In the genomic region with DNA sequence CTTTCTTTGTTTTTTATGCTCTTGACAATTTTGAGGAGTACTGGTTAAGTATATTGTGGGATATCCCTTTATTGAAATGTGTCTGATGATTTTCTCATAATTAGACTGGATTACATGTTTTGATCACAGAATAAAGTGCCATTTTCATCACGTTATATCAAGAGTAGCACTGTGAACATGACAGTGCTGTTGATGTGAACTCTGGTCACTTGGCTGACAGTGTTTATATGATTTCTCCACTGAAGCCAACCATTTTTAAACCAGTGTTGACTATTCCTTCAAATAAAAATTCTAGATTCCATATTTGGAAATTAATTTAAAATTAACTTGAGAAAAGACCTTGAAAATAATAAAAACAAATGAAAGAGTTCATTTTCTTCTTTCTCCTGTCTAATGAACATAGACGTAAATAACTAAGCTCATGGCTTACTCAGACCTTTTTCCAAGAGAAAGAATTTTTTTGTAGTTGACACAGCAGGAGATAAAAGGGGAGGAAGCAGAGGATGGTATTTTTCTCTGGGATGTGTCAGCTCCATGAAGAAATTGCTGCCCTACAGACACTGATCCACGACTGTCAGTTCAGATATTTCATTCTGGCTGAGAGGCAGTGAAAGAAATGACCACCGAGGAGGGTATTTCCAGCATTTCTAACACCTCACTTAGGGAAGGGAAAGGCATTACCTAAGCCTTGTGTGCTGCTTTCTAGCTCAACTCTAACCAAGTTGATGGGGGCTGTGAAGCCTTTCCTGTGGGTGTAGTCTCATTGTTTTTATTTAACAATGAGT, we compare ENCODE assay signal across 15 cellular contexts.
DNase-seq lines count a peak whose midpoint lies in the region; ATAC-seq and TF ChIP-seq lines count a peak whose summit lies in the region.
"Had no signal": no experiment of that assay in that cellular context is flagged by ENCODE, and none has a peak within 500 bp of the region (broad histone marks: within the 10 kb centered on the region; RNA-seq: fewer than 3 reads in every experiment).

No MANE protein-coding gene starts in this region.

- H4K20me1 ChIP-seq in osteoblast (ENCODE audit: insufficient read depth, low read length): no peaks in the 10 kb centered on the region

- ATAC-seq in GM18868 (IDR thresholded peaks at IDR 0.05; ENCODE audit: unreplicated experiment) (peak; percentile 52), SK-N-SH treated with all-trans-retinoic acid at 6 μM for 48 hours (peak; percentile 60; the same call in 2 of the 3 replicates), psoas muscle (no peak), HG02678 (IDR thresholded peaks at IDR 0.05; ENCODE audit: unreplicated experiment) (no peak), HG02970 (IDR thresholded peaks at IDR 0.05; ENCODE audit: low FRiP score, unreplicated experiment) (no peak)
- ATAC-seq: naive thymus-derived CD8-positive, alpha-beta T cell; stimulated activated naive CD8-positive, alpha-beta T cell treated with anti-CD3 and anti-CD28 coated beads, Interleukin-15, amount 100 ng/mL, for 72 hours had no signal

- no peaks in the 10 kb centered on the region for H3K9me3 ChIP-seq in osteoblast (ENCODE audit: low read depth, low read length)
- H3K9me3 ChIP-seq in psoas muscle: no peaks in the 10 kb centered on the region
- H3K9me3 ChIP-seq: adrenal gland had no signal

- H3K27me3 ChIP-seq in osteoblast (ENCODE audit: insufficient read depth, low read length) (no peaks in the 10 kb centered on the region), psoas muscle (ENCODE audit: insufficient read depth in 3 of 3, low read length in 2 of 3) (no peaks in the 10 kb centered on the region)
- H3K27me3 ChIP-seq: adrenal gland had no signal

- DNase-seq in glomerular visceral epithelial cell (ENCODE audit: extremely low spot score) (peak; percentile 49), osteoblast (ENCODE audit: insufficient read length, low spot score, missing footprints) (no peak), psoas muscle (no peak), SHP77 treated with DMSO at 0.1 percent for 48 hours (lab: John Stamatoyannopoulos, UW) (no peak)
- DNase-seq: activated T-cell treated with anti-CD3 and anti-CD28 coated beads, Interleukin-2, amount 50 U/mL, for 1 hour; adrenal gland; H7; naive thymus-derived CD8-positive, alpha-beta T cell; NCI-H1048; stimulated activated naive CD8-positive, alpha-beta T cell treated with anti-CD3 and anti-CD28 coated beads, Interleukin-15, amount 100 ng/mL, for 72 hours had no signal

- H3K4me1 ChIP-seq in osteoblast (ENCODE audit: insufficient read depth, low read length) (peaks cover 3% of the 10 kb centered on the region), psoas muscle (peaks cover 4% of the 10 kb centered on the region)
- H3K4me1 ChIP-seq: adrenal gland had no signal

- 72 to 80% (median 78%) methylated on average over 4 of the region's 4 CpGs for WGBS in psoas muscle, 3 donors

- peak overlapping the region; percentile 62 for H3K4me2 ChIP-seq in osteoblast (ENCODE audit: insufficient read depth, low read length)

- intact Hi-C loops in psoas muscle (cut with DNase I): no loop called here

- TF ChIP-seq CTCF in osteoblast (IDR thresholded peaks at IDR 0.05; ENCODE audit: extremely low read depth, low read depth, low read length) (no peak), psoas muscle (IDR thresholded peaks at IDR 0.05) (no peak)

- H3K36me3 ChIP-seq in osteoblast (ENCODE audit: insufficient read depth, low read length) (no peaks in the 10 kb centered on the region), psoas muscle (ENCODE audit: insufficient read depth in 1 of 2, low read depth in 1 of 2) (no peaks in the 10 kb centered on the region)
- H3K36me3 ChIP-seq: adrenal gland had no signal

- H3K4me3 ChIP-seq in osteoblast (ENCODE audit: insufficient read depth, low read length) (no peak overlapping the region), psoas muscle (no peak overlapping the region)
- H3K4me3 ChIP-seq: adrenal gland had no signal

- H3K27ac ChIP-seq in osteoblast (ENCODE audit: low read depth, low read length) (no peak overlapping the region), psoas muscle (no peak overlapping the region)
- H3K27ac ChIP-seq: adrenal gland, C4-2B had no signal

- H3K79me2 ChIP-seq in osteoblast (ENCODE audit: insufficient read depth, low read length): no peaks in the 10 kb centered on the region

- H2AFZ ChIP-seq in osteoblast (ENCODE audit: low read length): peak overlapping the region; percentile 76

TF ChIP-seq in SK-N-SH treated with all-trans-retinoic acid at 6 μM for 48 hours, 23 proteins besides CTCF, POLR2A, EP300 and RAD21:
- TF ChIP-seq ZNF70 (CRISPR knock-in tag; IDR thresholded peaks at IDR 0.05) (no peak), ESRRG (CRISPR knock-in tag; IDR thresholded peaks at IDR 0.05) (no peak), PPARA (CRISPR knock-in tag; IDR thresholded peaks at IDR 0.05; ENCODE audit: borderline replicate concordance) (no peak), ARNTL (CRISPR knock-in tag; IDR thresholded peaks at IDR 0.05; ENCODE audit: borderline replicate concordance, low read depth) (no peak), CSDC2 (CRISPR knock-in tag; IDR thresholded peaks at IDR 0.05) (no peak), RARB (CRISPR knock-in tag; IDR thresholded peaks at IDR 0.05) (no peak), OSR1 (CRISPR knock-in tag; IDR thresholded peaks at IDR 0.05) (no peak)
- TF ChIP-seq, protein P1, sequence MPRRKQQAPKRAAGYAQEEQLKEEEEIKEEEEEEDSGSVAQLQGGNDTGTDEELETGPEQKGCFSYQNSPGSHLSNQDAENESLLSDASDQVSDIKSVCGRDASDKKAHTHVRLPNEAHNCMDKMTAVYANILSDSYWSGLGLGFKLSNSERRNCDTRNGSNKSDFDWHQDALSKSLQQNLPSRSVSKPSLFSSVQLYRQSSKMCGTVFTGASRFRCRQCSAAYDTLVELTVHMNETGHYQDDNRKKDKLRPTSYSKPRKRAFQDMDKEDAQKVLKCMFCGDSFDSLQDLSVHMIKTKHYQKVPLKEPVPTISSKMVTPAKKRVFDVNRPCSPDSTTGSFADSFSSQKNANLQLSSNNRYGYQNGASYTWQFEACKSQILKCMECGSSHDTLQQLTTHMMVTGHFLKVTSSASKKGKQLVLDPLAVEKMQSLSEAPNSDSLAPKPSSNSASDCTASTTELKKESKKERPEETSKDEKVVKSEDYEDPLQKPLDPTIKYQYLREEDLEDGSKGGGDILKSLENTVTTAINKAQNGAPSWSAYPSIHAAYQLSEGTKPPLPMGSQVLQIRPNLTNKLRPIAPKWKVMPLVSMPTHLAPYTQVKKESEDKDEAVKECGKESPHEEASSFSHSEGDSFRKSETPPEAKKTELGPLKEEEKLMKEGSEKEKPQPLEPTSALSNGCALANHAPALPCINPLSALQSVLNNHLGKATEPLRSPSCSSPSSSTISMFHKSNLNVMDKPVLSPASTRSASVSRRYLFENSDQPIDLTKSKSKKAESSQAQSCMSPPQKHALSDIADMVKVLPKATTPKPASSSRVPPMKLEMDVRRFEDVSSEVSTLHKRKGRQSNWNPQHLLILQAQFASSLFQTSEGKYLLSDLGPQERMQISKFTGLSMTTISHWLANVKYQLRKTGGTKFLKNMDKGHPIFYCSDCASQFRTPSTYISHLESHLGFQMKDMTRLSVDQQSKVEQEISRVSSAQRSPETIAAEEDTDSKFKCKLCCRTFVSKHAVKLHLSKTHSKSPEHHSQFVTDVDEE (CRISPR knock-in tag; IDR thresholded peaks at IDR 0.05): no peak
- TF ChIP-seq, protein P2, sequence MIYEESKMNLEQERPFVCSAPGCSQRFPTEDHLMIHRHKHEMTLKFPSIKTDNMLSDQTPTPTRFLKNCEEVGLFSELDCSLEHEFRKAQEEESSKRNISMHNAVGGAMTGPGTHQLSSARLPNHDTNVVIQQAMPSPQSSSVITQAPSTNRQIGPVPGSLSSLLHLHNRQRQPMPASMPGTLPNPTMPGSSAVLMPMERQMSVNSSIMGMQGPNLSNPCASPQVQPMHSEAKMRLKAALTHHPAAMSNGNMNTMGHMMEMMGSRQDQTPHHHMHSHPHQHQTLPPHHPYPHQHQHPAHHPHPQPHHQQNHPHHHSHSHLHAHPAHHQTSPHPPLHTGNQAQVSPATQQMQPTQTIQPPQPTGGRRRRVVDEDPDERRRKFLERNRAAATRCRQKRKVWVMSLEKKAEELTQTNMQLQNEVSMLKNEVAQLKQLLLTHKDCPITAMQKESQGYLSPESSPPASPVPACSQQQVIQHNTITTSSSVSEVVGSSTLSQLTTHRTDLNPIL (CRISPR knock-in tag; IDR thresholded peaks at IDR 0.05; ENCODE audit: low read depth): no peak
- TF ChIP-seq, protein P3, sequence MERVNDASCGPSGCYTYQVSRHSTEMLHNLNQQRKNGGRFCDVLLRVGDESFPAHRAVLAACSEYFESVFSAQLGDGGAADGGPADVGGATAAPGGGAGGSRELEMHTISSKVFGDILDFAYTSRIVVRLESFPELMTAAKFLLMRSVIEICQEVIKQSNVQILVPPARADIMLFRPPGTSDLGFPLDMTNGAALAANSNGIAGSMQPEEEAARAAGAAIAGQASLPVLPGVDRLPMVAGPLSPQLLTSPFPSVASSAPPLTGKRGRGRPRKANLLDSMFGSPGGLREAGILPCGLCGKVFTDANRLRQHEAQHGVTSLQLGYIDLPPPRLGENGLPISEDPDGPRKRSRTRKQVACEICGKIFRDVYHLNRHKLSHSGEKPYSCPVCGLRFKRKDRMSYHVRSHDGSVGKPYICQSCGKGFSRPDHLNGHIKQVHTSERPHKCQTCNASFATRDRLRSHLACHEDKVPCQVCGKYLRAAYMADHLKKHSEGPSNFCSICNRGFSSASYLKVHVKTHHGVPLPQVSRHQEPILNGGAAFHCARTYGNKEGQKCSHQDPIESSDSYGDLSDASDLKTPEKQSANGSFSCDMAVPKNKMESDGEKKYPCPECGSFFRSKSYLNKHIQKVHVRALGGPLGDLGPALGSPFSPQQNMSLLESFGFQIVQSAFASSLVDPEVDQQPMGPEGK (CRISPR knock-in tag; IDR thresholded peaks at IDR 0.05; ENCODE audit: borderline replicate concordance): no peak

Comparison
In these comparisons a context has a peak if more than half of its experiments do, and no peak if none do; other contexts are left out.
1. ATAC-seq: peak in GM18868 (single experiment) and SK-N-SH treated with all-trans-retinoic acid at 6 μM for 48 hours (single experiment); none in psoas muscle (0 of 4), HG02678 (single experiment) and HG02970 (single experiment).